ENCODE assay signal across 8 cellular contexts in genomic region chr20:38165089-38165965, GRCh38. TPM values are rescaled to one million over a fixed set of nuclear protein-coding genes. Genes with fewer than 3 reads are reported as not detected.
DNase-seq lines count a peak whose midpoint lies in the region; ATAC-seq, FAIRE-seq and TF ChIP-seq lines count a peak whose summit lies in the region.

Gene TGM2, minus strand, starts transcription at chr20:38165270. Its CDS starts 72 bp downstream, at chr20:38165198.

- no peak for TF ChIP-seq EP300 in stomach (IDR thresholded peaks at IDR 0.05)

- H3K4me3 ChIP-seq in endothelial cell of umbilical vein (replicated peaks in 1 of 3; ENCODE audit: insufficient read depth in 1 of 3, low read depth in 1 of 3, low read length in 3 of 3) (peak within 1 kb of the TSS; percentile 26 to 96 (median 68)), stomach (peak within 1 kb of the TSS; percentile 46 to 56 (median 54))

- no TSS peak for BruUV-seq in endothelial cell of umbilical vein (replicated peaks; lab: Mats Ljungman, UMichigan)

- no peaks in the 10 kb centered on the region for H3K9me1 ChIP-seq in endothelial cell of umbilical vein (replicated peaks; ENCODE audit: control insufficient read depth, extremely low read depth, insufficient read depth, low read length)

- intact Hi-C loops in endothelial cell of umbilical vein (cut with micrococcal nuclease): loop anchor here (1.0 to 5.0 kb wide), 7 partner anchors 8 to 112 kb away; no protein-coding TSS in a partner anchor
- intact Hi-C loops in stomach (cut with DNase I; ENCODE audit: low total_unique reads): loop anchor here (5.0 kb wide), 1 partner anchor 93 kb away; no protein-coding TSS in a partner anchor

- 10 to 13% (median 11%) methylated on average over 16 to 46 of the region's 46 CpGs for WGBS in stomach, 5 donors

- H2AFZ ChIP-seq in endothelial cell of umbilical vein (ENCODE audit: low read depth, low read length): no peak within 1 kb of the TSS

- H3K36me3 ChIP-seq in endothelial cell of umbilical vein (ENCODE audit: control insufficient read depth in 2 of 2, extremely low read depth in 1 of 2, insufficient read depth in 2 of 2, low read length in 2 of 2): peaks cover 7 to 9% of the 10 kb centered on the region in 2 experiments
- H3K36me3 ChIP-seq in stomach: peaks cover 0 to 12% (median 6%) of the 10 kb centered on the region in 4 donors

- dilution Hi-C loops in endothelial cell of umbilical vein (cut with MboI; ENCODE audit: extremely low pct_ligation_motif_present, low sequenced_read_pairs): no loop called here

- peak; percentile 68 for ATAC-seq in HG02571 (IDR thresholded peaks at IDR 0.05; ENCODE audit: unreplicated experiment)

- H3K9ac ChIP-seq in endothelial cell of umbilical vein (replicated peaks; ENCODE audit: extremely low read depth, insufficient read depth, low read length): peak within 1 kb of the TSS; percentile 86

- H3K4me2 ChIP-seq in endothelial cell of umbilical vein (ENCODE audit: insufficient read depth, low read length): peak within 1 kb of the TSS; percentile 78

- no peaks in the 10 kb centered on the region for H4K20me1 ChIP-seq in endothelial cell of umbilical vein (replicated peaks; ENCODE audit: control insufficient read depth, extremely low read depth, insufficient read depth, low read length)

- peak; percentile 87 for FAIRE-seq in endothelial cell of umbilical vein (lab: Jason Lieb, UNC)

- H3K79me2 ChIP-seq in endothelial cell of umbilical vein (ENCODE audit: control insufficient read depth, insufficient read depth, low read length): peaks cover 54% of the 10 kb centered on the region

- H3K4me1 ChIP-seq in endothelial cell of umbilical vein (ENCODE audit: control insufficient read depth, extremely low read depth, insufficient read depth, low read length): peaks cover 81% of the 10 kb centered on the region
- H3K4me1 ChIP-seq in stomach: peaks cover 29 to 93% (median 54%) of the 10 kb centered on the region in 4 donors

- CTCF ChIA-PET in GM10248 (lab: Yijun Ruan, JAX) (interaction anchor here (0.7 to 10.6 kb wide), 22 partner anchors 11 to 600 kb away, joined by 3 to 116 read pairs (median 4); no protein-coding TSS in a partner anchor), endothelial cell of umbilical vein (lab: Charles Lee) (interaction anchor here (0.9 to 8.8 kb wide), 13 partner anchors 10 to 107 kb away, joined by 3 to 156 read pairs (median 9); no protein-coding TSS in a partner anchor)

- peak within 1 kb of the TSS; percentile 96 for H3K27ac ChIP-seq in endothelial cell of umbilical vein (ENCODE audit: insufficient read depth, low read depth, low read length)
- H3K27ac ChIP-seq in stomach: peak within 1 kb of the TSS; percentile 31 to 85 (median 73)

- TF ChIP-seq CTCF in GM10248 (IDR thresholded peaks at IDR 0.05; ENCODE audit: control extremely low read depth, extremely low read depth, low read depth, missing control alignments) (peak; percentile 74), endothelial cell of umbilical vein (IDR thresholded peaks at IDR 0.05; ENCODE audit: extremely low read depth in 1 of 2, insufficient read depth in 1 of 2, low read depth in 1 of 2, low read length in 2 of 2) (peak; percentile 83 to 89), stomach (IDR thresholded peaks at IDR 0.05) (peak in 5 of 7 experiments; percentile 85 to 95 (median 89))

- TF ChIP-seq POLR2A in endothelial cell of umbilical vein (IDR thresholded peaks at IDR 0.05; ENCODE audit: low read depth, low read length) (peak; percentile 98), stomach (IDR thresholded peaks at IDR 0.05) (no peak)

- POLR2A ChIA-PET in GM10248 (lab: Yijun Ruan, JAX): no interaction called here
- POLR2A ChIA-PET in endothelial cell of umbilical vein (lab: Charles Lee): interaction anchor here (0.6 to 2.5 kb wide), 4 partner anchors 11 to 288 kb away, joined by 3 to 12 read pairs (median 4); no protein-coding TSS in a partner anchor

- H3K27me3 ChIP-seq in endothelial cell of umbilical vein (ENCODE audit: control insufficient read depth in 2 of 2, insufficient read depth in 2 of 2, low read length in 2 of 2): no peaks in the 10 kb centered on the region
- no peaks in the 10 kb centered on the region for H3K27me3 ChIP-seq in stomach

- H3K9me3 ChIP-seq in endothelial cell of umbilical vein (replicated peaks; ENCODE audit: control insufficient read depth, insufficient read depth, low read length): no peaks in the 10 kb centered on the region
- H3K9me3 ChIP-seq in stomach: no peaks in the 10 kb centered on the region

- DNase-seq in GM10248 (ENCODE audit: extremely low spot score): peak; percentile 89
- peak; percentile 45 to 86 for DNase-seq in NCI-H526 (lab: John Stamatoyannopoulos, UW)
- DNase-seq in activated CD4-positive, alpha-beta T cell treated with anti-CD3 and anti-CD28 coated beads, Interleukin-2, amount 50 U/mL, for 1 hour: peak; percentile 8
- DNase-seq in endothelial cell of umbilical vein (ENCODE audit: low read depth, low spot score): peak; percentile 88
- DNase-seq in midbrain (lab: John Stamatoyannopoulos, UW): peak; percentile 15
- peak; percentile 87 for DNase-seq in stomach
- DNase-seq in SIG-M5 (lab: John Stamatoyannopoulos, UW): no peak

TF ChIP-seq in endothelial cell of umbilical vein, 7 proteins besides CTCF, POLR2A, EP300 and RAD21:
- TF ChIP-seq EZH2 (IDR thresholded peaks at IDR 0.05; ENCODE audit: borderline replicate concordance, low read depth, low read length, severe bottlenecking): no peak
- peak; percentile 99 for TF ChIP-seq POLR2AphosphoS5 (IDR thresholded peaks at IDR 0.05; ENCODE audit: insufficient read depth, low read depth, low read length)

RNA-seq across cellular contexts. Expression of gene TGM2, which starts in this region (rescaled TPM):
- total RNA-seq in endothelial cell of umbilical vein: 708 and 868 TPM in 2 replicates
- polyA plus RNA-seq in endothelial cell of umbilical vein: 810 and 861 TPM in 2 replicates
- 710 and 739 TPM in 2 replicates for polyA plus RNA-seq in endothelial cell of umbilical vein (2011; cell fraction: cytosol; rRNA removed)
- 680 and 705 TPM in 2 replicates for polyA plus RNA-seq in endothelial cell of umbilical vein (2011; cell fraction: nucleus; rRNA removed)
- polyA plus RNA-seq in endothelial cell of umbilical vein (2012): 931 and 1,022 TPM in 2 replicates
- polyA minus RNA-seq in endothelial cell of umbilical vein: 986 and 1,245 TPM in 2 replicates
- 21.3 TPM for polyA minus RNA-seq in endothelial cell of umbilical vein (2011; cell fraction: cytosol; rRNA and poly(A)+ RNA removed)
- 361 and 435 TPM in 2 replicates for polyA minus RNA-seq in endothelial cell of umbilical vein (2011; cell fraction: nucleus; rRNA and poly(A)+ RNA removed)
- total RNA-seq in stomach: 100 to 1,000 TPM in 1 of 5 donors, 10 to 100 TPM in 4; 27.8 to 195 (median 44.3) TPM
- 10 to 100 TPM; 16.2 to 28.0 (median 25.1) TPM for polyA plus RNA-seq in stomach

Comparison
In these comparisons a context has a peak if more than half of its experiments do, and no peak if none do; other contexts are left out.
1. RNA of gene TGM2 (polyA plus RNA-seq): 680 to 1,022 TPM in endothelial cell of umbilical vein; 16.2 to 28.0 TPM in stomach; every median in the first group is over 10 times any median in the second.
2. Peak in every context shown above with its lines, with median percentiles within 50 percentile points of each other: CTCF ChIP-seq.